Comparison of ENCODE assay signal across 1 cellular context in the genomic region with DNA sequence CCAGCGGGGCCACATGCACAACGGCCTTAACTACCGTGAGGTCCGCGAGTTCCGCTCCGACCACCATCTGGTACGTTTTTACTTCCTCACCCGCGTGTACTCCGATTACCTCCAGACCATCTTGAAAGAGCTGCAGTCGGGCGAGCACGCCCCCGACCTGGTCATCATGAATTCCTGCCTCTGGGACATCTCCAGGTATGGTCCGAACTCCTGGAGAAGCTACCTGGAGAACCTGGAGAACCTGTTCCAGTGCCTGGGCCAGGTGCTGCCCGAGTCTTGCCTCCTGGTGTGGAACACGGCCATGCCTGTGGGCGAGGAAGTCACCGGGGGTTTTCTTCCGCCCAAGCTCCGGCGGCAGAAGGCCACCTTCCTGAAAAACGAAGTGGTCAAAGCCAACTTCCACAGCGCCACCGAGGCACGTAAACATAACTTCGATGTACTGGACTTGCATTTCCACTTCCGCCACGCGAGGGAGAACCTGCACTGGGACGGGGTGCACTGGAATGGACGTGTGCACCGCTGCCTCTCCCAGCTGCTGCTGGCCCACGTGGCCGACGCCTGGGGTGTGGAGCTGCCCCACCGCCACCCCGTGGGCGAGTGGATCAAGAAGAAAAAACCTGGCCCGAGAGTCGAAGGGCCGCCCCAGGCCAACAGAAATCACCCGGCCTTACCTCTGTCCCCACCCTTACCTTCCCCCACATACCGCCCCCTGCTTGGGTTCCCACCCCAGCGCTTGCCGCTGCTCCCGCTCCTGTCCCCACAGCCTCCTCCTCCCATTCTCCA.
TF ChIP-seq lines count a peak whose summit lies in the region.

No MANE protein-coding gene starts in this region.

TF ChIP-seq in GM12891, 5 proteins besides CTCF, POLR2A, EP300 and RAD21:
- TF ChIP-seq POU2F2 (IDR thresholded peaks at IDR 0.05; ENCODE audit: low read depth, low read length) (no peak), SPI1 (IDR thresholded peaks at IDR 0.05; ENCODE audit: low read depth, low read length) (no peak), POLR2AphosphoS5 (IDR thresholded peaks at IDR 0.05; ENCODE audit: low read depth, low read length) (no peak)
